ENCODE assay signal across 19 cellular contexts in the genomic region with DNA sequence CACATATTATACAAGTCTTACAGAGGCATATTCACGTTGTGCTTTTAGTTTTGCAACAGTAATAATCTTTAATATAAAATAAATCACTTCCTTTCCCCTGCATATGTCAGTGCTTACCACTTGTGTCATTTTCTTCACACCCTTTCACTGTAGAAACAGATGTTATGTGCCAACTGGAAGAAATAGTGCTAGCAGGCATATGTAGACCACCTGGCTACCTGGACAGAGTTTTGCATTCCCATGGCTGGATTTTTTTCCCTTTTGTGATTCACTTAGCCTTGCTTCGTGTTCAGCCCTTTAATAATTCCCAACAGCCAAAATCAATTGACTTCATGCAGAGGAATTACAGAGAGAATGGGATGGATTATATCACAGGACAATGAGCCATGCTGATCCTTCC.
"Had no signal": no experiment of that assay in that cellular context is flagged by ENCODE, and none has a peak within 500 bp of the region (broad histone marks: within the 10 kb centered on the region; RNA-seq: fewer than 3 reads in every experiment).

No MANE protein-coding gene starts in this region.

- H3K27ac Mint-ChIP-seq: IgD-negative memory B cell had no signal

- DNase-seq: KBM-7, MV-4-11, NCI-H1048, NCI-H1105, NCI-H1417, NCI-H1436 treated with DMSO at 0.1 percent for 48 hours, NCI-H187, NCI-H2029, NCI-H2081 treated with DMSO at 0.1 percent for 48 hours, NCI-H2171, NCI-H226, NCI-H446, NCI-H510A, NCI-H526 treated with DMSO at 0.1 percent for 48 hours, NCI-H774, Right ventricle myocardium superior, RPMI8226, SIG-M5 had no signal

- H3K4me3 Mint-ChIP-seq: IgD-negative memory B cell had no signal

- H3K27me3 Mint-ChIP-seq: IgD-negative memory B cell had no signal

- H3K36me3 Mint-ChIP-seq: IgD-negative memory B cell had no signal

- H3K4me1 Mint-ChIP-seq: IgD-negative memory B cell had no signal
